In the genomic region with DNA sequence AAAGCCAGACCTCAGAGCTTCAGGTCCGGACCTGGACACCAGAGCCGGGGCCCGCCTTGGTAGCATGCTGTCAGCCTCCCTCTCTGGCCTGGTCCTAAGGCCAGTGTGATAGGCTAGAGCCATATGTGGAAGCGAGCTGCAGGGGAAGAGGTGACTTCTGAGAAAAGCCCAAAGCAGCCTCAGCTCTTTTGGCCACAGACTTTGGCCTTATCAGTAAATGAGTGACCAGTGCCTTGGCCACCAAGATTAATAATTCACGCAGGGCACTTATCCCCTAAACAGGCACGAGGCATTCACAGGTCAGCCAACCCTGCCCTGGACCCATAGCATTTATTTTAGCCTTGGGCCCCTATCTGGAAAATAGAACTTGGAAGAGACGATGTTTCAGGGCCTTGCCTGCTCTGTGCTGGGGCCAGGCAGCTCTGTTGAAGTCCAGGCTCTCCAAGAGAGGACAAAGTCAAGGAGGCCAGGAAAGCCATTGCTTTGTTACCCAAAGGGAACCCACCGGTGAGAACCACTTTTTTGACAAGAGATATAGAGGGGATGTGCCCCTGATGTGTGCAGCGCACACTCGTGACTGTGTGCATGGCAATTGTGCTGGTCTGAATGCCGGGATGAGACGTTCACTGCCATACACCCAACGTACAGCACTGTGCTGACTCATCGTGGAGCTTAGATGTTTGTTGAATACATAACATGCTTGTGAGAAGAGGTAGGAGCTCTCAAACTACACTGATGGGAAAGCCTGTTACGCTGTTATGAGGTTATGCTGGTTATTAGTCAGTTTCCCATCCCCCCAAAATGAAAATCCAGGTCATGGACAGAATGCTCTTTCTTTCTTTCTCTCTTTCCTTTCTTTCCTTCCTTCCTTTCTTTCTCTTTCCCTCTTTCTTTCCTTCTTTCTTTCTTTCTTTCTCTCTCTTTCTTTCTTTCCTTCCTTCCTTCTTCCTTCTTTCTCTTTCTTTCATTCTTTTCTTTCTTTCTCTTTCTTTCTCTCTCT, we compare ENCODE assay signal across 1 cellular context.
TF ChIP-seq lines count a peak whose summit lies in the region.

No MANE protein-coding gene starts in this region.

TF ChIP-seq in K562, 482 proteins besides CTCF, POLR2A, EP300 and RAD21 (continues in another document):
- TF ChIP-seq ELK1 (CRISPR knock-in tag; IDR thresholded peaks at IDR 0.05) (no peak), JUND (IDR thresholded peaks at IDR 0.05; ENCODE audit: borderline replicate concordance, low read depth, low read length) (peak; percentile 80), JUND (tag; IDR thresholded peaks at IDR 0.05; ENCODE audit: borderline replicate concordance, low read depth, low read length) (peak; percentile 93), HOMEZ (CRISPR knock-in tag; IDR thresholded peaks at IDR 0.05) (no peak), POLR2H (tag; IDR thresholded peaks at IDR 0.05; ENCODE audit: low read depth) (no peak; the same call in 1 of the 2 replicates), THAP12 (CRISPR knock-in tag; IDR thresholded peaks at IDR 0.05) (0 out of 2 replicates have a peak, but pooled peaks have one; percentile 27), ZNF77 (CRISPR knock-in tag; IDR thresholded peaks at IDR 0.05) (no peak), ZKSCAN8 (CRISPR knock-in tag; IDR thresholded peaks at IDR 0.05) (peak; percentile 76; the same call in 1 of the 2 replicates), SRSF7 (optimal IDR thresholded peaks at IDR 0.05; ENCODE audit: low read depth, low read length) (no peak), TOE1 (IDR thresholded peaks at IDR 0.05; ENCODE audit: borderline replicate concordance) (peak; percentile 68), TOE1 (CRISPR knock-in tag; IDR thresholded peaks at IDR 0.05; ENCODE audit: borderline replicate concordance, low read depth) (no peak), NFE2 (IDR thresholded peaks at IDR 0.05; ENCODE audit: low read depth) (peak; percentile 98), SOX6 (IDR thresholded peaks at IDR 0.05) (0 out of 2 replicates have a peak, but pooled peaks have one; percentile 11), FOXJ2 (tag; IDR thresholded peaks at IDR 0.05) (peak; percentile 72; the same call in 1 of the 2 replicates), TAF15 (IDR thresholded peaks at IDR 0.05; ENCODE audit: low read depth, low read length) (no peak), CHD4 (IDR thresholded peaks at IDR 0.05; ENCODE audit: insufficient read depth, insufficient replicate concordance, low read depth, low read length, poor library complexity, severe bottlenecking) (no peak), ZNF143 (CRISPR knock-in tag; IDR thresholded peaks at IDR 0.05) (no peak), ZNF134 (CRISPR knock-in tag; conservative IDR thresholded peaks at IDR 0.05) (peak; percentile 67), MAZ (CRISPR knock-in tag; conservative IDR thresholded peaks at IDR 0.05 in 1 of 2, IDR thresholded peaks at IDR 0.05 in 1 of 2) (peak in 1 of 2 experiments; percentile 18; a peak in 1 of 4 replicates), ETV6 (IDR thresholded peaks at IDR 0.05; ENCODE audit: borderline replicate concordance in 1 of 2, low read depth in 2 of 2, low read length in 1 of 2) (no peak), ETV6 (CRISPR knock-in tag; IDR thresholded peaks at IDR 0.05; ENCODE audit: borderline replicate concordance) (no peak; the same call in 1 of the 2 replicates), ARHGAP35 (IDR thresholded peaks at IDR 0.05; ENCODE audit: partially characterized antibody) (peak; percentile 51), RBM15 (IDR thresholded peaks at IDR 0.05; ENCODE audit: insufficient read depth, low read length) (no peak), ATF3 (IDR thresholded peaks at IDR 0.05) (peak; percentile 90), ATF3 (CRISPR knock-in tag; conservative IDR thresholded peaks at IDR 0.05) (no peak)
- TF ChIP-seq, protein P1, sequence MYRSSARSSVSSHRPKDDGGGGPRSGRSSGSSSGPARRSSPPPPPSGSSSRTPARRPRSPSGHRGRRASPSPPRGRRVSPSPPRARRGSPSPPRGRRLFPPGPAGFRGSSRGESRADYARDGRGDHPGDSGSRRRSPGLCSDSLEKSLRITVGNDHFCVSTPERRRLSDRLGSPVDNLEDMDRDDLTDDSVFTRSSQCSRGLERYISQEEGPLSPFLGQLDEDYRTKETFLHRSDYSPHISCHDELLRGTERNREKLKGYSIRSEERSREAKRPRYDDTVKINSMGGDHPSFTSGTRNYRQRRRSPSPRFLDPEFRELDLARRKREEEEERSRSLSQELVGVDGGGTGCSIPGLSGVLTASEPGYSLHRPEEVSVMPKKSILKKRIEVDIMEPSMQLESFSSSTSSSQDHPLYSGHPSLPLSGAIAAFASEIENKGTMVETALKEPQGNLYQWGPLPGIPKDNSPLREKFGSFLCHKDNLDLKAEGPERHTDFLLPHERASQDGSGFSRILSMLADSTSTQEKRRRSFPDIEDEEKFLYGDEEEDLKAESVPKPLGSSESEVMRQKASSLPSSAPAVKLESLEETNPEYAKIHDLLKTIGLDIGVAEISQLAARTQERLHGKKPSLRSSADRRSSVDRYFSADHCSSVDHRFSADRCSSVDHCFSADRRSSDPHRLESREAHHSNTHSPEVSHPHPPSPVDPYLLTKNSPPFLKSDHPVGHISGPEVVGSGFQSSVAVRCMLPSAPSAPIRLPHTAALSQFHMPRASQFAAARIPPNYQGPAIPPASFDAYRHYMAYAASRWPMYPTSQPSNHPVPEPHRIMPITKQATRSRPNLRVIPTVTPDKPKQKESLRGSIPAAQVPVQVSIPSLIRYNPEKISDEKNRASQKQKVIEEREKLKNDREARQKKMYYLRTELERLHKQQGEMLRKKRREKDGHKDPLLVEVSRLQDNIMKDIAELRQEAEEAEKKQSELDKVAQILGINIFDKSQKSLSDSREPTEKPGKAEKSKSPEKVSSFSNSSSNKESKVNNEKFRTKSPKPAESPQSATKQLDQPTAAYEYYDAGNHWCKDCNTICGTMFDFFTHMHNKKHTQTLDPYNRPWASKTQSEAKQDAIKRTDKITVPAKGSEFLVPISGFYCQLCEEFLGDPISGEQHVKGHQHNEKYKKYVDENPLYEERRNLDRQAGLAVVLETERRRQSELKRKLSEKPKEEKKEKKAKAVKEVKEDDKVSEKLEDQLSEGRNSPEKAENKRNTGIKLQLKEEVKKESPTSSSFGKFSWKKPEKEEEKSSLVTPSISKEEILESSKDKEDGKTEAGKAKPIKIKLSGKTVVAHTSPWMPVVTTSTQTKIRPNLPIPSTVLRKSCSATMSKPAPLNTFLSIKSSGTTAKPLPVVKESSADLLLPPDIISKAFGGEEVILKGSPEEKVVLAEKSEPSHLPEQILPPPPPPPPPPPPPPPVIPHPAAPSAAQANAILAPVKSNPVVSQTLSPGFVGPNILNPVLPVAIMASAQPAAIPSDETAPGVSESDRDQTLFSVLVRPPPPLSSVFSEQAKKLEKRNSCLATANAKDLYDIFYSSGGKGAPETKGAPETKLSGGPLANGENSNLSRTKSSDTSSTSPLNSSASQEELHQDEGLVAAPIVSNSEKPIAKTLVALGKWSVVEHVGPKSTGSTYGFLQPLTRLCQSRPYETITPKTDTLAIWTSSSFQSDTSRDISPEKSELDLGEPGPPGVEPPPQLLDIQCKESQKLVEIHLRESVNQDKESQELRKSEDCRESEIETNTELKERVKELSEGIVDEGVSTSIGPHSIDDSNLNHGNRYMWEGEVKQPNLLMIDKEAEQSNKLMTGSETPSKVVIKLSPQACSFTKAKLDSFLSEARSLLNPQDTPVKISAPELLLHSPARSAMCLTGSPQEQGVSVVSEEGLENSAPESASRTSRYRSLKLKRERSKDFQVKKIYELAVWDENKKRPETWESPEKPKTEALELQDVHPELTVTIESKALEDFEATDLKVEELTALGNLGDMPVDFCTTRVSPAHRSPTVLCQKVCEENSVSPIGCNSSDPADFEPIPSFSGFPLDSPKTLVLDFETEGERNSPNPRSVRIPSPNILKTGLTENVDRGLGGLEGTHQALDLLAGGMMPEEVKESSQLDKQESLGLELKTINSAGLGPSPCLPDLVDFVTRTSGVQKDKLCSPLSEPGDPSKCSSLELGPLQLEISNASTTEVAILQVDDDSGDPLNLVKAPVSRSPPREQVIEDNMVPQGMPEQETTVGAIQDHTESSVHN (IDR thresholded peaks at IDR 0.05; ENCODE audit: borderline replicate concordance in 1 of 2, low read depth in 1 of 2): peak in 1 of 2 experiments; percentile 54; a peak in 1 of 4 replicates
- TF ChIP-seq, protein P2, sequence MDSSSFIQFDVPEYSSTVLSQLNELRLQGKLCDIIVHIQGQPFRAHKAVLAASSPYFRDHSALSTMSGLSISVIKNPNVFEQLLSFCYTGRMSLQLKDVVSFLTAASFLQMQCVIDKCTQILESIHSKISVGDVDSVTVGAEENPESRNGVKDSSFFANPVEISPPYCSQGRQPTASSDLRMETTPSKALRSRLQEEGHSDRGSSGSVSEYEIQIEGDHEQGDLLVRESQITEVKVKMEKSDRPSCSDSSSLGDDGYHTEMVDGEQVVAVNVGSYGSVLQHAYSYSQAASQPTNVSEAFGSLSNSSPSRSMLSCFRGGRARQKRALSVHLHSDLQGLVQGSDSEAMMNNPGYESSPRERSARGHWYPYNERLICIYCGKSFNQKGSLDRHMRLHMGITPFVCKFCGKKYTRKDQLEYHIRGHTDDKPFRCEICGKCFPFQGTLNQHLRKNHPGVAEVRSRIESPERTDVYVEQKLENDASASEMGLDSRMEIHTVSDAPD (CRISPR knock-in tag; IDR thresholded peaks at IDR 0.05): no peak
- TF ChIP-seq, protein P3, sequence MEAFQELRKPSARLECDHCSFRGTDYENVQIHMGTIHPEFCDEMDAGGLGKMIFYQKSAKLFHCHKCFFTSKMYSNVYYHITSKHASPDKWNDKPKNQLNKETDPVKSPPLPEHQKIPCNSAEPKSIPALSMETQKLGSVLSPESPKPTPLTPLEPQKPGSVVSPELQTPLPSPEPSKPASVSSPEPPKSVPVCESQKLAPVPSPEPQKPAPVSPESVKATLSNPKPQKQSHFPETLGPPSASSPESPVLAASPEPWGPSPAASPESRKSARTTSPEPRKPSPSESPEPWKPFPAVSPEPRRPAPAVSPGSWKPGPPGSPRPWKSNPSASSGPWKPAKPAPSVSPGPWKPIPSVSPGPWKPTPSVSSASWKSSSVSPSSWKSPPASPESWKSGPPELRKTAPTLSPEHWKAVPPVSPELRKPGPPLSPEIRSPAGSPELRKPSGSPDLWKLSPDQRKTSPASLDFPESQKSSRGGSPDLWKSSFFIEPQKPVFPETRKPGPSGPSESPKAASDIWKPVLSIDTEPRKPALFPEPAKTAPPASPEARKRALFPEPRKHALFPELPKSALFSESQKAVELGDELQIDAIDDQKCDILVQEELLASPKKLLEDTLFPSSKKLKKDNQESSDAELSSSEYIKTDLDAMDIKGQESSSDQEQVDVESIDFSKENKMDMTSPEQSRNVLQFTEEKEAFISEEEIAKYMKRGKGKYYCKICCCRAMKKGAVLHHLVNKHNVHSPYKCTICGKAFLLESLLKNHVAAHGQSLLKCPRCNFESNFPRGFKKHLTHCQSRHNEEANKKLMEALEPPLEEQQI (IDR thresholded peaks at IDR 0.05): peak; percentile 71; the same call in 1 of the 2 replicates
